8 cellular contexts compared by ENCODE assay signal in the genomic region with DNA sequence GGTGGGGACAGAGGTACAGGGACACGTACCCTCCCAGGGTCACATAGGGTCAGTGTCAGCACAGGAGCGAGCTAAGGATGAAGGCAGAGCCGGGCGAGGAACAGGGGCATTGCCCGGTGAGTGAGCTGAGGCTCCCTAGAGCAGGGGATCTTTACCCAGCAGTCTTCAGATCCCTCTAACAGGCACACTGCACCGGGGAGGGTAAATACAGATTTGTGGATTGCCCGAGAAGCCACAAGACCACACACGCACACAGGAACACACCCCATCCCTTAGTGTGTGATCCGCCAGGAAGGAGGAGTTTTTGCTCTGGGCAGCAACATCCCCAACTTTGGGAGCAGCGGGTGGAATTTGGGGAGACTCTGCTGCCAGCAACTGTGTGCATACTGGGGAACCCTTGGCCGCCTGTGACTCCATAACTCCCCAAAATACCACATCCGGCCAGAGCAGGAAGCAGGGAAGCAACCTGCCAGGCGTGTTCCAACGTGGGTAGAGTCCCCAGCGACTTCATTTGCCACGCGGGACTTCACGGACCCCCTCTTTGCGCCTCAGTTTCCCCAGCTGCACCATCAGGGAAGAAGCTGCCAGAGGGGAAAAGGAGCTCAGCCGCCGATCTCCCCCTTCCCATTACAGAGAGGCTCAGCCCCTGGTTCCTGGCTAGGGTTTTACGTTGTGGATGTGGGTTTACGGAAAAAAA. TPM values are rescaled to one million over a fixed set of nuclear protein-coding genes. Genes with fewer than 3 reads are reported as not detected.
DNase-seq lines count a peak whose midpoint lies in the region; ATAC-seq and TF ChIP-seq lines count a peak whose summit lies in the region.

No MANE protein-coding gene starts in this region.

- peak; percentile 73 for DNase-seq in activated CD4-positive, alpha-beta memory T cell treated with anti-CD3 and anti-CD28 coated beads for 36 hours
- peak; percentile 53 to 57 for DNase-seq in fibroblast of lung (ENCODE audit: low read depth in 2 of 2)
- peak; percentile 92 for DNase-seq in osteoblast (ENCODE audit: insufficient read length, low spot score, missing footprints)
- no peak for DNase-seq in NCI-H1092 treated with DMSO at 0.1 percent for 48 hours (lab: John Stamatoyannopoulos, UW)
- DNase-seq in medulla oblongata (ENCODE audit: extremely low spot score), result no peak

- peak overlapping the region; percentile 90 to 98 (median 94) for H3K4me3 Mint-ChIP-seq in IgD-negative memory B cell
- H3K4me3 Mint-ChIP-seq in activated CD4-positive, alpha-beta memory T cell treated with anti-CD3 and anti-CD28 coated beads for 36 hours, result peak overlapping the region; percentile 86

- TF ChIP-seq CTCF in fibroblast of lung (conservative IDR thresholded peaks at IDR 0.05 in 1 of 2, IDR thresholded peaks at IDR 0.05 in 1 of 2; ENCODE audit: low read depth in 1 of 2, low read length in 2 of 2) (no peak), osteoblast (IDR thresholded peaks at IDR 0.05; ENCODE audit: extremely low read depth, low read depth, low read length) (no peak)

- peaks cover 34% of the 10 kb centered on the region for H3K27me3 Mint-ChIP-seq in IgD-negative memory B cell
- peaks cover 1% of the 10 kb centered on the region for H3K27me3 Mint-ChIP-seq in activated CD4-positive, alpha-beta memory T cell treated with anti-CD3 and anti-CD28 coated beads for 36 hours

- H2AFZ ChIP-seq in fibroblast of lung (ENCODE audit: low read length) (peak overlapping the region; percentile 73), osteoblast (ENCODE audit: low read length) (peak overlapping the region; percentile 96)

- H3K4me3 ChIP-seq in fibroblast of lung (replicated peaks in 1 of 4; ENCODE audit: control extremely low read depth in 1 of 4, insufficient read depth in 1 of 4, low read depth in 3 of 4, low read length in 4 of 4) (peak overlapping the region; percentile 40 to 72 (median 59)), osteoblast (ENCODE audit: insufficient read depth, low read length) (peak overlapping the region; percentile 76)

- ATAC-seq in HG03159 (IDR thresholded peaks at IDR 0.05; ENCODE audit: unreplicated experiment), result no peak

- intact Hi-C loops in activated CD4-positive, alpha-beta memory T cell treated with anti-CD3 and anti-CD28 coated beads for 36 hours (cut with micrococcal nuclease), result loop anchor here (1.0 to 2.0 kb wide), 3 partner anchors 26 to 400 kb away; a partner anchor contains a TSS

- H3K4me1 ChIP-seq in ES-I3 (ENCODE audit: insufficient read depth, low read length) (no peaks in the 10 kb centered on the region; the same call in 1 of the 2 replicates), fibroblast of lung (ENCODE audit: control insufficient read depth, extremely low read depth, insufficient read depth, low read length) (peaks cover 12% of the 10 kb centered on the region), osteoblast (ENCODE audit: insufficient read depth, low read length) (peaks cover 17% of the 10 kb centered on the region)

- H3K9me3 ChIP-seq in ES-I3 (ENCODE audit: control insufficient read depth, insufficient read depth, low read length) (no peaks in the 10 kb centered on the region), fibroblast of lung (ENCODE audit: control insufficient read depth, insufficient read depth, low read depth, low read length) (no peaks in the 10 kb centered on the region), osteoblast (ENCODE audit: low read depth, low read length) (no peaks in the 10 kb centered on the region)

- H3K27me3 ChIP-seq in fibroblast of lung (ENCODE audit: control insufficient read depth, insufficient read depth, low read length) (peaks cover 8% of the 10 kb centered on the region), osteoblast (ENCODE audit: insufficient read depth, low read length) (peaks cover 27% of the 10 kb centered on the region)

- peak overlapping the region; percentile 70 for H3K9ac ChIP-seq in ES-I3 (ENCODE audit: low read depth, low read length)
- peak overlapping the region; percentile 48 for H3K9ac ChIP-seq in fibroblast of lung (ENCODE audit: insufficient read depth, low read length)

- H3K27ac ChIP-seq in fibroblast of lung (ENCODE audit: insufficient read depth, low read length), result peak overlapping the region; percentile 62
- H3K27ac ChIP-seq in osteoblast (ENCODE audit: low read depth, low read length), result peak overlapping the region; percentile 70

- peak overlapping the region; percentile 95 for H3K27ac Mint-ChIP-seq in IgD-negative memory B cell
- peak overlapping the region; percentile 92 for H3K27ac Mint-ChIP-seq in activated CD4-positive, alpha-beta memory T cell treated with anti-CD3 and anti-CD28 coated beads for 36 hours

- H4K20me1 ChIP-seq in fibroblast of lung (ENCODE audit: control insufficient read depth, extremely low read depth, insufficient read depth, low read length), result no peaks in the 10 kb centered on the region
- H4K20me1 ChIP-seq in osteoblast (ENCODE audit: insufficient read depth, low read length), result no peaks in the 10 kb centered on the region

- H3K36me3 ChIP-seq in ES-I3 (ENCODE audit: insufficient read depth, low read length) (no peaks in the 10 kb centered on the region), fibroblast of lung (ENCODE audit: control insufficient read depth, insufficient read depth, low read length) (no peaks in the 10 kb centered on the region), osteoblast (ENCODE audit: insufficient read depth, low read length) (no peaks in the 10 kb centered on the region)

- peaks cover 0 to 5% (median 0%) of the 10 kb centered on the region in 3 donors for H3K9me3 Mint-ChIP-seq in IgD-negative memory B cell
- no peaks in the 10 kb centered on the region for H3K9me3 Mint-ChIP-seq in activated CD4-positive, alpha-beta memory T cell treated with anti-CD3 and anti-CD28 coated beads for 36 hours

- POLR2A ChIA-PET in activated CD4-positive, alpha-beta memory T cell treated with anti-CD3 and anti-CD28 coated beads for 36 hours (lab: Charles Lee), result interaction anchor here (0.7 to 2.9 kb wide), 7 partner anchors 11 to 58 kb away, joined by 3 to 12 read pairs (median 7); a partner anchor contains a TSS

- H3K4me1 Mint-ChIP-seq in IgD-negative memory B cell, result peaks cover 6 to 10% (median 9%) of the 10 kb centered on the region in 3 donors
- H3K4me1 Mint-ChIP-seq in activated CD4-positive, alpha-beta memory T cell treated with anti-CD3 and anti-CD28 coated beads for 36 hours (ENCODE audit: low read depth), result peaks cover 15% of the 10 kb centered on the region

- CTCF ChIA-PET in activated CD4-positive, alpha-beta memory T cell treated with anti-CD3 and anti-CD28 coated beads for 36 hours (lab: Charles Lee), result interaction anchor here (1.2 to 3.1 kb wide), 10 partner anchors 10 to 148 kb away, joined by 3 to 21 read pairs (median 6); a partner anchor contains a TSS

- H3K4me2 ChIP-seq in fibroblast of lung (ENCODE audit: extremely low read depth, insufficient read depth, low read length) (peak overlapping the region; percentile 94), osteoblast (ENCODE audit: insufficient read depth, low read length) (peak overlapping the region; percentile 97)

- H3K79me2 ChIP-seq in fibroblast of lung (ENCODE audit: control insufficient read depth, insufficient read depth, low read length) (no peaks in the 10 kb centered on the region), osteoblast (ENCODE audit: insufficient read depth, low read length) (no peaks in the 10 kb centered on the region)

- no peaks in the 10 kb centered on the region for H3K36me3 Mint-ChIP-seq in IgD-negative memory B cell
- H3K36me3 Mint-ChIP-seq in activated CD4-positive, alpha-beta memory T cell treated with anti-CD3 and anti-CD28 coated beads for 36 hours, result no peaks in the 10 kb centered on the region

RNA-seq across cellular contexts. Expression of a gene that starts 5.9 kb away (rescaled TPM):
- polyA plus RNA-seq in IgD-negative memory B cell, result 0.56 TPM
- total RNA-seq in activated CD4-positive, alpha-beta memory T cell treated with anti-CD3 and anti-CD28 coated beads for 36 hours, result 1 to 10 TPM; 8.5 to 9.9 TPM
- total RNA-seq in fibroblast of lung, result 3.8 and 4.9 TPM in 2 replicates
- 0.90 and 1.8 TPM in 2 replicates for polyA plus RNA-seq in fibroblast of lung
- 1.7 and 2.1 TPM in 2 replicates for polyA plus RNA-seq in fibroblast of lung (2012)
- polyA minus RNA-seq in fibroblast of lung (ENCODE audit: low replicate concordance), result 1.4 and 2.2 TPM in 2 replicates
- total RNA-seq in osteoblast, result 2.4 and 5.1 TPM in 2 replicates

RNA-seq across cellular contexts. Expression of a gene that starts 27.3 kb away (rescaled TPM):
- 443 TPM for polyA plus RNA-seq in IgD-negative memory B cell
- 100 to 1,000 TPM; 411 to 426 TPM for total RNA-seq in activated CD4-positive, alpha-beta memory T cell treated with anti-CD3 and anti-CD28 coated beads for 36 hours
- 111 and 173 TPM in 2 replicates for total RNA-seq in fibroblast of lung
- polyA plus RNA-seq in fibroblast of lung, result 319 and 328 TPM in 2 replicates
- polyA plus RNA-seq in fibroblast of lung (2012), result 381 and 398 TPM in 2 replicates
- polyA minus RNA-seq in fibroblast of lung (ENCODE audit: low replicate concordance), result 594 and 771 TPM in 2 replicates
- 209 and 211 TPM in 2 replicates for total RNA-seq in osteoblast

RNA-seq across cellular contexts. Expression of a gene that starts 57.6 kb away (rescaled TPM):
- polyA plus RNA-seq in IgD-negative memory B cell, result 0.16 TPM
- 1 to 10 TPM; 2.5 to 2.6 TPM for total RNA-seq in activated CD4-positive, alpha-beta memory T cell treated with anti-CD3 and anti-CD28 coated beads for 36 hours
- 0.51 and 1.7 TPM in 2 replicates for total RNA-seq in fibroblast of lung
- polyA plus RNA-seq in fibroblast of lung, result 0.24 and 0.56 TPM in 2 replicates
- 0.59 and 1.3 TPM in 2 replicates for polyA plus RNA-seq in fibroblast of lung (2012)
- 7.1 TPM in 1 of 2 replicates, not detected in the other for polyA minus RNA-seq in fibroblast of lung (ENCODE audit: low replicate concordance)
- under 0.01 and 0.72 TPM in 2 replicates for total RNA-seq in osteoblast

RNA-seq across cellular contexts. Expression of a gene that starts 59.2 kb away (rescaled TPM):
- polyA plus RNA-seq in IgD-negative memory B cell (0.30 TPM), fibroblast of lung (43.7 and 61.4 TPM in 2 replicates)
- 10 to 100 TPM in 1 of 2 experiments, 1 to 10 TPM in 1; 6.3 to 11.6 TPM for total RNA-seq in activated CD4-positive, alpha-beta memory T cell treated with anti-CD3 and anti-CD28 coated beads for 36 hours
- total RNA-seq in fibroblast of lung (40.8 and 46.2 TPM in 2 replicates), osteoblast (73.7 and 74.2 TPM in 2 replicates)
- polyA plus RNA-seq in fibroblast of lung (2012), result 58.8 and 73.6 TPM in 2 replicates
- polyA minus RNA-seq in fibroblast of lung (ENCODE audit: low replicate concordance), result 184 and 228 TPM in 2 replicates

Comparison
In these comparisons a context has a peak if more than half of its experiments do, and no peak if none do; other contexts are left out.
1. DNase-seq: peak in activated CD4-positive, alpha-beta memory T cell treated with anti-CD3 and anti-CD28 coated beads for 36 hours (single experiment), fibroblast of lung (2 of 2) and osteoblast (single experiment); none in NCI-H1092 treated with DMSO at 0.1 percent for 48 hours (single experiment) and medulla oblongata (single experiment).